ENCODE assay signal across 8 cellular contexts in the genomic region with DNA sequence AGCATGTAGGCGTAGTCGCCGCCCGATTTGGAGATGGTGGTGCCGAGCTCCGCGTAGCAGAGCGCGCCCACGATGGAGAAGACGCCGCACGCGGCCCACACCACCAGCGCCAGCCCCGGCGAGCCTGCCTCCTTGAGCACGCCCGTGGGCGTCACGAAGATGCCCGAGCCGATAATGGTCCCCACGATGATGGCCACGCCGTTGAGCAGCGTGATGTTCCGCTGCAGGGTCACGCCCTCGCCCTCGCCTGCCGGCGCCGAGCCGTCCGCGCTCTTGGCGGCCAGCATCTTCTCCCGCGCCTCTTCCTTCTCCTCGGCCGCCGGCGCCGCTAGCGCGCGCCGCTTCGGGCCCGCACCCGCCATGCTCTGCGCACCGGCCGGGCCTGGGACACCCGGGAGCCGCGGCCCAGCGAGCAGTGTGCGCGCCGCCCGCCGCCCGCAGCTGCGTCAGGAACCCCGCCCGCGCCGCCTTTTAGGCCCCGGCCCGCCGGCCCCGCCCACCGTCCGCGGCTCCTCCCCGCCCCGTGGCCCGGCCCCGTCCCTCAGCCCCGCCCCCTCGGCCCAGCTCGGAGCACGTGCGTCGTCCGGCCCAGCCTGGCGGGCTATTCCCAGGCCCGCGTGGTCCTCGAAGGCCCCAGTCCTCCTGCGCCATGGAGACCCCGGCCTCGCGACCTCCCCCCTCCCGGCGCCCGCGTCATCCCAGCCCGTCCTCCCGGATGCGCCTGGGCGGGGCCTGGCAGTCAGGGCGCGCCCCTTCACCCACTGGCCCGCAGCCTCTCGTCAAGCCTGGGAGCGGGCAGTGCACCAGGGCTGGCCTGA. TPM values are rescaled to one million over a fixed set of nuclear protein-coding genes. Genes with fewer than 3 reads are reported as not detected.
DNase-seq lines count a peak whose midpoint lies in the region; ATAC-seq and TF ChIP-seq lines count a peak whose summit lies in the region.
"Not testable (repeated sequence)": the region's sequence is repeated elsewhere in the genome, so short reads cannot be mapped to it uniquely, and the experiment has no call there.

A gene (minus strand): TSS at position 447 of the 818 bp plus-strand sequence. CDS start 85 bp downstream, at position 362.

- WGBS in esophagus muscularis mucosa: no CpG with 5 or more reads among the region's 109 CpGs

- TF ChIP-seq CTCF in esophagus muscularis mucosa (IDR thresholded peaks at IDR 0.05): not testable (repeated sequence)

- H3K27ac Mint-ChIP-seq in CD4-positive, alpha-beta memory T cell: peak within 1 kb of the TSS; percentile 95 to 99 (median 98)
- H3K27ac Mint-ChIP-seq in activated T-helper 1 cell treated with anti-CD3 and anti-CD28 coated beads, Interleukin-12 subunit alpha, Interleukin-12 subunit beta, Interleukin-2, Interleukin-4 antibody, amounts not matched to agents 30 ng/mL and 10 ng/mL and 1 ng/mL, durations not matched to agents 14 hours and 24 hours and 36 hours: peak within 1 kb of the TSS; percentile 100

- CTCF ChIA-PET in CD4-positive, alpha-beta memory T cell (lab: Charles Lee; ENCODE audit: partially characterized antibody): interaction anchor here (1.0 to 13.6 kb wide), 7 partner anchors 10 to 101 kb away, joined by 4 to 388 read pairs (median 31); no protein-coding TSS in a partner anchor

- TF ChIP-seq POLR2A in esophagus muscularis mucosa (IDR thresholded peaks at IDR 0.05; ENCODE audit: low read depth): not testable (repeated sequence)

- H3K36me3 ChIP-seq in CD4-positive, alpha-beta memory T cell (ENCODE audit: insufficient read depth, low read length); esophagus muscularis mucosa; muscle layer of colon (ENCODE audit: insufficient read depth, low read length): not testable (repeated sequence)

- peak within 1 kb of the TSS; percentile 70 for H3K27ac ChIP-seq in CD4-positive, alpha-beta memory T cell (ENCODE audit: low read depth, low read length)
- H3K27ac ChIP-seq in esophagus muscularis mucosa (replicated peaks in 1 of 4) (peak within 1 kb of the TSS in 3 of 4 donors; percentile 66 to 83 (median 76)), muscle layer of colon (ENCODE audit: low read depth, low read length) (peak within 1 kb of the TSS; percentile 42)

- H3K36me3 Mint-ChIP-seq in CD4-positive, alpha-beta memory T cell: peaks cover 0 to 15% of the 10 kb centered on the region in 2 donors
- H3K36me3 Mint-ChIP-seq in activated T-helper 1 cell treated with anti-CD3 and anti-CD28 coated beads, Interleukin-12 subunit alpha, Interleukin-12 subunit beta, Interleukin-2, Interleukin-4 antibody, amounts not matched to agents 30 ng/mL and 10 ng/mL and 1 ng/mL, durations not matched to agents 14 hours and 24 hours and 36 hours (ENCODE audit: low read depth): peaks cover 37% of the 10 kb centered on the region

- intact Hi-C loops in CD4-positive, alpha-beta memory T cell (cut with micrococcal nuclease): loop anchor here (2.0 kb wide), 1 partner anchor 82 kb away; a partner anchor contains a TSS
- intact Hi-C loops in activated T-helper 1 cell treated with anti-CD3 and anti-CD28 coated beads, Interleukin-12 subunit alpha, Interleukin-12 subunit beta, Interleukin-2, Interleukin-4 antibody, amounts not matched to agents 30 ng/mL and 10 ng/mL and 1 ng/mL, durations not matched to agents 14 hours and 24 hours and 36 hours (cut with micrococcal nuclease): loop anchor here (1.0 kb wide), 1 partner anchor 82 kb away; a partner anchor contains a TSS
- intact Hi-C loops in esophagus muscularis mucosa (cut with DNase I): not testable (repeated sequence)

- H3K4me3 Mint-ChIP-seq in CD4-positive, alpha-beta memory T cell: peak within 1 kb of the TSS; percentile 89 to 98 (median 94)
- H3K4me3 Mint-ChIP-seq in activated T-helper 1 cell treated with anti-CD3 and anti-CD28 coated beads, Interleukin-12 subunit alpha, Interleukin-12 subunit beta, Interleukin-2, Interleukin-4 antibody, amounts not matched to agents 30 ng/mL and 10 ng/mL and 1 ng/mL, durations not matched to agents 14 hours and 24 hours and 36 hours: peak within 1 kb of the TSS; percentile 97

- H3K9ac ChIP-seq in muscle layer of colon (ENCODE audit: low read length): not testable (repeated sequence)

- peaks cover 33% of the 10 kb centered on the region for H3K4me1 ChIP-seq in CD4-positive, alpha-beta memory T cell (ENCODE audit: insufficient read depth, low read length)
- peaks cover 7 to 50% (median 35%) of the 10 kb centered on the region in 4 donors for H3K4me1 ChIP-seq in esophagus muscularis mucosa
- H3K4me1 ChIP-seq in muscle layer of colon (ENCODE audit: insufficient read depth, low read length): peaks cover 10% of the 10 kb centered on the region

- H3K9me3 ChIP-seq in CD4-positive, alpha-beta memory T cell (ENCODE audit: control insufficient read depth in 1 of 2, low read length in 2 of 2); esophagus muscularis mucosa; muscle layer of colon (ENCODE audit: low read length): not testable (repeated sequence)

- not testable (repeated sequence) for TF ChIP-seq EP300 in esophagus muscularis mucosa (IDR thresholded peaks at IDR 0.05)

- POLR2A ChIA-PET in CD4-positive, alpha-beta memory T cell (lab: Charles Lee; ENCODE audit: partially characterized antibody): interaction anchor here (0.8 to 7.9 kb wide), 6 partner anchors 13 to 104 kb away, joined by 5 to 94 read pairs (median 44); a partner anchor contains a TSS

- peak; percentile 83 to 92 (median 84) for DNase-seq in CD4-positive, alpha-beta memory T cell
- peak in 72 of 76 experiments; percentile 16 to 89 (median 75) for DNase-seq in HUDEP-2 (lab: John Stamatoyannopoulos, UW; ENCODE audit: unreplicated experiment in 76 of 76)
- DNase-seq in SHP77 (lab: John Stamatoyannopoulos, UW): peak; percentile 87 to 91
- peak; percentile 86 for DNase-seq in activated T-helper 1 cell treated with anti-CD3 and anti-CD28 coated beads, Interleukin-12 subunit alpha, Interleukin-12 subunit beta, Interleukin-2, Interleukin-4 antibody, amounts not matched to agents 30 ng/mL and 10 ng/mL and 1 ng/mL, durations not matched to agents 14 hours and 24 hours and 36 hours (ENCODE audit: low spot score)
- not testable (repeated sequence) for DNase-seq in esophagus muscularis mucosa (ENCODE audit: extremely low spot score)
- DNase-seq in stimulated activated CD8-positive, alpha-beta memory T cell treated with anti-CD3 and anti-CD28 coated beads, Interleukin-15, amount 100 ng/mL, for 48 hours (ENCODE audit: low read depth in 2 of 2): peak; percentile 84 to 85

- not testable (repeated sequence) for H3K9me3 Mint-ChIP-seq in CD4-positive, alpha-beta memory T cell; activated T-helper 1 cell treated with anti-CD3 and anti-CD28 coated beads, Interleukin-12 subunit alpha, Interleukin-12 subunit beta, Interleukin-2, Interleukin-4 antibody, amounts not matched to agents 30 ng/mL and 10 ng/mL and 1 ng/mL, durations not matched to agents 14 hours and 24 hours and 36 hours

- H3K27me3 Mint-ChIP-seq in CD4-positive, alpha-beta memory T cell; activated T-helper 1 cell treated with anti-CD3 and anti-CD28 coated beads, Interleukin-12 subunit alpha, Interleukin-12 subunit beta, Interleukin-2, Interleukin-4 antibody, amounts not matched to agents 30 ng/mL and 10 ng/mL and 1 ng/mL, durations not matched to agents 14 hours and 24 hours and 36 hours (ENCODE audit: insufficient read depth): not testable (repeated sequence)

- H3K27me3 ChIP-seq in CD4-positive, alpha-beta memory T cell (ENCODE audit: insufficient read depth, low read length); muscle layer of colon (ENCODE audit: control insufficient read depth in 1 of 2, insufficient read depth in 2 of 2, low read length in 2 of 2): not testable (repeated sequence)
- peaks cover 0 to 23% (median 0%) of the 10 kb centered on the region in 4 donors for H3K27me3 ChIP-seq in esophagus muscularis mucosa

- peak; percentile 53 for ATAC-seq in GM21381 (IDR thresholded peaks at IDR 0.05; ENCODE audit: unreplicated experiment)

- H3K4me1 Mint-ChIP-seq in CD4-positive, alpha-beta memory T cell: peaks cover 24 to 61% (median 43%) of the 10 kb centered on the region in 4 donors
- peaks cover 53% of the 10 kb centered on the region for H3K4me1 Mint-ChIP-seq in activated T-helper 1 cell treated with anti-CD3 and anti-CD28 coated beads, Interleukin-12 subunit alpha, Interleukin-12 subunit beta, Interleukin-2, Interleukin-4 antibody, amounts not matched to agents 30 ng/mL and 10 ng/mL and 1 ng/mL, durations not matched to agents 14 hours and 24 hours and 36 hours (ENCODE audit: low read depth)

- H3K4me3 ChIP-seq in CD4-positive, alpha-beta memory T cell (ENCODE audit: low read length in 2 of 2): peak within 1 kb of the TSS; percentile 43 to 61
- H3K4me3 ChIP-seq in esophagus muscularis mucosa (peak within 1 kb of the TSS; percentile 59 to 67 (median 62)), muscle layer of colon (ENCODE audit: low read depth in 1 of 2, low read length in 2 of 2) (peak within 1 kb of the TSS; percentile 31 to 49)

RNA-seq across cellular contexts. Expression of the gene that starts here (rescaled TPM):
- 10 to 100 TPM; 12.0 to 13.5 TPM for total RNA-seq in CD4-positive, alpha-beta memory T cell
- polyA plus RNA-seq in CD4-positive, alpha-beta memory T cell: 1 to 10 TPM; 3.5 to 6.4 TPM
- 466 and 469 TPM in 2 replicates for total RNA-seq in activated T-helper 1 cell treated with anti-CD3 and anti-CD28 coated beads, Interleukin-12 subunit alpha, Interleukin-12 subunit beta, Interleukin-2, Interleukin-4 antibody, amounts not matched to agents 30 ng/mL and 10 ng/mL and 1 ng/mL, durations not matched to agents 14 hours and 24 hours and 36 hours
- 10 to 100 TPM in 1 of 4 donors, 1 to 10 TPM in 3; 3.3 to 17.7 (median 4.3) TPM for total RNA-seq in esophagus muscularis mucosa

Comparison
In these comparisons a context has a peak if more than half of its experiments do, and no peak if none do; other contexts are left out.
1. RNA of the gene that starts here (total RNA-seq): 466 to 469 TPM in activated T-helper 1 cell treated with anti-CD3 and anti-CD28 coated beads, Interleukin-12 subunit alpha, Interleukin-12 subunit beta, Interleukin-2, Interleukin-4 antibody, amounts not matched to agents 30 ng/mL and 10 ng/mL and 1 ng/mL, durations not matched to agents 14 hours and 24 hours and 36 hours; 12.0 to 13.5 TPM in CD4-positive, alpha-beta memory T cell and 3.3 to 17.7 TPM in esophagus muscularis mucosa; every median in the first group is over 10 times any median in the second.
2. Peak in every context shown above with its lines, with median percentiles within 50 percentile points of each other: H3K27ac ChIP-seq and H3K4me3 ChIP-seq.